ENCODE assay signal across 15 cellular contexts in the genomic region with DNA sequence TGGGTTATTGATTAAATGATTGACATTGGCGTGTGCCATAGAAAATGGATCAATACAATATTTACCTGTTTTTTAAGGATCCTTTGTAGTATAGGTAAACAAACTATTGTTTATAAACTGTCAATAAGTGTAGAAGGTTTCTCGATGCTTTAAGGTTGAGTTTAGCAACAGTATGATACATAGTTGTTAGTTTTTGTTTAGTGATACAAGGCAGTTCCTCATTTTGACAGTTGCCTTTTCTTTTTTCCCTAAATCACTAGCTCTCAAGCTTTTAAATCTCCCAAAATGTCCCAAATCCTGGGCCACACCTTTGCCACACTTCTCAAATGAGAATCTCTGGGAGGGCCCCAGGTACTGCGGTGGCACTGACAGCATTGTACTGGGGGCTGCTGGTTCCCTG. TPM values are rescaled to one million over a fixed set of nuclear protein-coding genes. Genes with fewer than 3 reads are reported as not detected.
A peak's percentile ranks its signal among the peaks of the same experiment; 100 is the strongest.
DNase-seq lines count a peak whose midpoint lies in the region; ATAC-seq, FAIRE-seq and TF ChIP-seq lines count a peak whose summit lies in the region.
"Had no signal": no experiment of that assay in that cellular context is flagged by ENCODE, and none has a peak within 500 bp of the region (broad histone marks: within the 10 kb centered on the region; RNA-seq: fewer than 3 reads in every experiment).

No MANE protein-coding gene starts in this region.

- TF ChIP-seq EP300 in GM12878 (IDR thresholded peaks at IDR 0.05; ENCODE audit: borderline replicate concordance in 1 of 2, control insufficient read depth in 1 of 2, low read depth in 2 of 2, low read length in 2 of 2), result no peak

- TF ChIP-seq RAD21 in GM12878 (IDR thresholded peaks at IDR 0.05; ENCODE audit: insufficient read depth, low read depth, low read length), result no peak

- no peak for TF ChIP-seq POLR2A in GM12891 (IDR thresholded peaks at IDR 0.05; ENCODE audit: low read depth, low read length)
- no peak for TF ChIP-seq POLR2A in GM12878 (IDR thresholded peaks at IDR 0.05; ENCODE audit: low read depth, low read length)

- TF ChIP-seq CTCF in GM12878 (IDR thresholded peaks at IDR 0.05 in 2 of 3, conservative IDR thresholded peaks at IDR 0.05 in 1 of 3; ENCODE audit: control insufficient read depth in 2 of 3, extremely low read depth in 1 of 3, insufficient read depth in 1 of 3, low read depth in 3 of 3, low read length in 3 of 3), result no peak
- TF ChIP-seq CTCF in neutrophil (IDR thresholded peaks at IDR 0.05), result no peak

- H3K36me3 ChIP-seq in GM12878 (ENCODE audit: control insufficient read depth in 2 of 2, insufficient read depth in 2 of 2, low read length in 1 of 2) (no peaks in the 10 kb centered on the region), neutrophil (no peaks in the 10 kb centered on the region)
- H3K36me3 ChIP-seq: BE2C had no signal

- RAD21 ChIA-PET in GM12878 (lab: Charles Lee; ENCODE audit: unreplicated experiment), result interaction anchor here (2.2 kb wide), 1 partner anchor 12 kb away, joined by 4 read pairs; no protein-coding TSS in a partner anchor

- SMC1A ChIA-PET in GM12878 (lab: Charles Lee; ENCODE audit: uncharacterized antibody, unreplicated experiment), result interaction anchor here (1.0 kb wide), 2 partner anchors 11 to 12 kb away, joined by 3 read pairs; no protein-coding TSS in a partner anchor

- 94% methylated on average over 3 of the region's 3 CpGs for WGBS in GM12878 (ENCODE audit: insufficient coverage, insufficient replicate concordance, low lambda C conversion rate, missing lambda C conversion rate)

- no peaks in the 10 kb centered on the region for H3K79me2 ChIP-seq in GM12878 (ENCODE audit: control insufficient read depth, insufficient read depth, low read length)

- no peak overlapping the region for H3K9ac ChIP-seq in GM12878 (ENCODE audit: control insufficient read depth, insufficient read depth, low read length)
- H3K9ac ChIP-seq: GM23248 had no signal

- H3K27ac ChIP-seq in GM12878 (ENCODE audit: control insufficient read depth, insufficient read depth) (no peak overlapping the region), neutrophil (peak overlapping the region; percentile 71)
- H3K27ac ChIP-seq: A549, GM23248, HL-60 had no signal

- POLR2A ChIA-PET in GM12878 (lab: Charles Lee), result no interaction called here

- BruUV-seq in GM12878 (replicated peaks; lab: Mats Ljungman, UMichigan), result no TSS peak

- ATAC-seq in GM12878 (no peak), GM18498 (IDR thresholded peaks at IDR 0.05; ENCODE audit: unreplicated experiment) (no peak), GM18873 (IDR thresholded peaks at IDR 0.05; ENCODE audit: low FRiP score, unreplicated experiment) (no peak)
- ATAC-seq: A549, HCT116 had no signal

- no peak for DNase-seq in GM12891 (ENCODE audit: insufficient read length, low spot score)
- DNase-seq in GM12878 (ENCODE audit: low read depth, low spot score), result no peak
- DNase-seq in NCI-H69 (lab: John Stamatoyannopoulos, UW), result no peak
- DNase-seq: BE2C, DMS 273 treated with DMSO at 0.1 percent for 48 hours, GM23248 had no signal

- no peak overlapping the region for H2AFZ ChIP-seq in GM12878 (ENCODE audit: control insufficient read depth, low read depth, low read length)
- H2AFZ ChIP-seq: GM23248 had no signal

- H4K20me1 ChIP-seq in GM12878 (ENCODE audit: control insufficient read depth, insufficient read depth), result no peaks in the 10 kb centered on the region; the same call in 1 of the 2 replicates

- no peak overlapping the region for H3K4me2 ChIP-seq in GM12878 (ENCODE audit: control insufficient read depth, insufficient read depth)
- H3K4me2 ChIP-seq: A549 had no signal

- H3K9me3 ChIP-seq in GM12878 (replicated peaks; ENCODE audit: control insufficient read depth, insufficient read depth, low read length) (no peaks in the 10 kb centered on the region), neutrophil (no peaks in the 10 kb centered on the region)
- H3K9me3 ChIP-seq: A549, BE2C had no signal

- CTCF ChIA-PET in GM12878 (lab: Yijun Ruan, JAX), result interaction anchor here (1.0 kb wide), 1 partner anchor 12 kb away, joined by 4 read pairs; no protein-coding TSS in a partner anchor

- H3K4me3 ChIP-seq in GM12878 (no peak overlapping the region), neutrophil (ENCODE audit: low read depth in 1 of 2, low read length in 1 of 2) (no peak overlapping the region)
- H3K4me3 ChIP-seq: A549, GM23248 had no signal

- FAIRE-seq in GM12891 (lab: Jason Lieb, UNC) (no peak), GM12878 (lab: Jason Lieb, UNC) (no peak)
- FAIRE-seq: A549, GM12892, H54 had no signal

- H3K4me1 ChIP-seq in GM12878 (ENCODE audit: control insufficient read depth, insufficient read depth, low read length) (no peaks in the 10 kb centered on the region; the same call in 1 of the 2 replicates), neutrophil (ENCODE audit: control insufficient read depth in 1 of 2, insufficient read depth in 1 of 2, low read depth in 1 of 2, low read length in 1 of 2) (peaks cover 27 to 30% of the 10 kb centered on the region in 2 experiments)
- H3K4me1 ChIP-seq: A549, BE2C had no signal

- intact Hi-C loops in GM12878 (cut with micrococcal nuclease; ENCODE audit: unreplicated experiment), result no loop called here

- H3K27me3 ChIP-seq in GM12878 (replicated peaks in 1 of 2; ENCODE audit: control insufficient read depth in 2 of 2, insufficient read depth in 2 of 2, low read length in 1 of 2), result no peaks in the 10 kb centered on the region; a peak in 2 of 4 replicates
- H3K27me3 ChIP-seq in neutrophil, result no peaks in the 10 kb centered on the region
- H3K27me3 ChIP-seq: BE2C had no signal

- in situ Hi-C loops in GM12878 (cut with MboI), result no loop called here

TF ChIP-seq in GM12891, 5 proteins besides CTCF, POLR2A, EP300 and RAD21:
- TF ChIP-seq TAF1 (IDR thresholded peaks at IDR 0.05; ENCODE audit: low read depth, low read length) (no peak), PAX5 (IDR thresholded peaks at IDR 0.05; ENCODE audit: insufficient read depth, low read length, severe bottlenecking) (no peak), POLR2AphosphoS5 (IDR thresholded peaks at IDR 0.05; ENCODE audit: low read depth, low read length) (no peak), POU2F2 (IDR thresholded peaks at IDR 0.05; ENCODE audit: low read depth, low read length) (no peak), SPI1 (IDR thresholded peaks at IDR 0.05; ENCODE audit: low read depth, low read length) (peak; percentile 65)

TF ChIP-seq in GM12878, 131 proteins besides CTCF, POLR2A, EP300 and RAD21:
- TF ChIP-seq, protein P1, sequence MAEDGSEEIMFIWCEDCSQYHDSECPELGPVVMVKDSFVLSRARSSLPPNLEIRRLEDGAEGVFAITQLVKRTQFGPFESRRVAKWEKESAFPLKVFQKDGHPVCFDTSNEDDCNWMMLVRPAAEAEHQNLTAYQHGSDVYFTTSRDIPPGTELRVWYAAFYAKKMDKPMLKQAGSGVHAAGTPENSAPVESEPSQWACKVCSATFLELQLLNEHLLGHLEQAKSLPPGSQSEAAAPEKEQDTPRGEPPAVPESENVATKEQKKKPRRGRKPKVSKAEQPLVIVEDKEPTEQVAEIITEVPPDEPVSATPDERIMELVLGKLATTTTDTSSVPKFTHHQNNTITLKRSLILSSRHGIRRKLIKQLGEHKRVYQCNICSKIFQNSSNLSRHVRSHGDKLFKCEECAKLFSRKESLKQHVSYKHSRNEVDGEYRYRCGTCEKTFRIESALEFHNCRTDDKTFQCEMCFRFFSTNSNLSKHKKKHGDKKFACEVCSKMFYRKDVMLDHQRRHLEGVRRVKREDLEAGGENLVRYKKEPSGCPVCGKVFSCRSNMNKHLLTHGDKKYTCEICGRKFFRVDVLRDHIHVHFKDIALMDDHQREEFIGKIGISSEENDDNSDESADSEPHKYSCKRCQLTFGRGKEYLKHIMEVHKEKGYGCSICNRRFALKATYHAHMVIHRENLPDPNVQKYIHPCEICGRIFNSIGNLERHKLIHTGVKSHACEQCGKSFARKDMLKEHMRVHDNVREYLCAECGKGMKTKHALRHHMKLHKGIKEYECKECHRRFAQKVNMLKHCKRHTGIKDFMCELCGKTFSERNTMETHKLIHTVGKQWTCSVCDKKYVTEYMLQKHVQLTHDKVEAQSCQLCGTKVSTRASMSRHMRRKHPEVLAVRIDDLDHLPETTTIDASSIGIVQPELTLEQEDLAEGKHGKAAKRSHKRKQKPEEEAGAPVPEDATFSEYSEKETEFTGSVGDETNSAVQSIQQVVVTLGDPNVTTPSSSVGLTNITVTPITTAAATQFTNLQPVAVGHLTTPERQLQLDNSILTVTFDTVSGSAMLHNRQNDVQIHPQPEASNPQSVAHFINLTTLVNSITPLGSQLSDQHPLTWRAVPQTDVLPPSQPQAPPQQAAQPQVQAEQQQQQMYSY (CRISPR knock-in tag; IDR thresholded peaks at IDR 0.05), result no peak
- TF ChIP-seq SPI1 (IDR thresholded peaks at IDR 0.05; ENCODE audit: borderline replicate concordance, insufficient read depth, low read depth, low read length), result peak; percentile 44; the same call in 1 of the 2 replicates
TF ChIP-seq in GM12878: peak in this region for 1.

RNA-seq across cellular contexts. Expression of a gene that starts 57.3 kb away (rescaled TPM):
- 5.9 TPM for polyA plus RNA-seq in GM12891 (2012; ENCODE audit: low read depth, missing spikeins)
- 42.7 and 44.8 TPM in 2 replicates for total RNA-seq in GM12878 (2013; cell fraction: nucleolus; rRNA removed)
- total RNA-seq in GM12878 (2014; rRNA removed) (2.1 and 2.7 TPM in 2 replicates), GM12878 (2014; rRNA removed; fragmentation: Illumina TruSeq; extraction: Trizol) (1.8 and 3.2 TPM in 2 replicates), GM12878 (2021) (4.8 and 5.0 TPM in 2 replicates)
- 2.5 TPM for polyA plus RNA-seq in GM12878 (2011; ENCODE audit: low read depth)
- polyA plus RNA-seq in GM12878 (2011; rRNA removed) (4.7 and 5.7 TPM in 2 replicates), GM12878 (2014; fragmentation: Illumina TruSeq; extraction: Trizol) (3.3 and 4.8 TPM in 2 replicates), GM12878 (2014; fragmentation: Nextera tagmentation; extraction: Ambion mirVana) (under 1 TPM; 0.26 to 0.62 TPM), GM12878 (2014; rRNA removed) (5.2 and 5.9 TPM in 2 replicates), GM12878 (2016; fragmentation: Nextera tagmentation; extraction: Ambion mirVana) (1 to 10 TPM; 5.6 to 8.4 TPM)
- polyA plus RNA-seq in GM12878 (2011; cell fraction: cytosol; rRNA removed), result 5.4 and 7.0 TPM in 2 replicates
- polyA plus RNA-seq in GM12878 (2011; cell fraction: nucleus; rRNA removed), result 14.0 and 14.5 TPM in 2 replicates
- polyA plus RNA-seq in GM12878 (2012), result 6.4 and 6.5 TPM in 2 replicates
- polyA minus RNA-seq in GM12878 (2011; rRNA and poly(A)+ RNA removed), result 8.7 and 11.1 TPM in 2 replicates
- 2.2 and 4.4 TPM in 2 replicates for polyA minus RNA-seq in GM12878 (2011; cell fraction: cytosol; rRNA and poly(A)+ RNA removed)
- polyA minus RNA-seq in GM12878 (2011; cell fraction: nucleus; rRNA and poly(A)+ RNA removed), result 6.3 and 9.8 TPM in 2 replicates
- polyA plus RNA-seq: CD14-positive monocyte had no signal
